In genomic region chr22:22558972-22559603, GRCh38 we compare ENCODE assay signal across 8 cellular contexts. TPM values are rescaled to one million over a fixed set of nuclear protein-coding genes. Genes with fewer than 3 reads are reported as not detected.
A peak's percentile ranks its signal among the peaks of the same experiment; 100 is the strongest.
DNase-seq lines count a peak whose midpoint lies in the region; ATAC-seq, FAIRE-seq and TF ChIP-seq lines count a peak whose summit lies in the region.

TSS of gene PRAME (minus strand) at chr22:22559265. CDS start at chr22:22556832, 2,433 bp downstream.

- no peaks in the 10 kb centered on the region for H3K36me3 Mint-ChIP-seq in activated CD4-positive, alpha-beta T cell treated with anti-CD3 and anti-CD28 coated beads, Interleukin-2, amount 10 ng/mL, durations not matched to agents 7 days and 5 days (ENCODE audit: low read depth)

- no peak for TF ChIP-seq POLR2A in H1 (IDR thresholded peaks at IDR 0.05; ENCODE audit: control extremely low read depth in 1 of 2, low read depth in 2 of 2, low read length in 2 of 2)

- H2BK15ac ChIP-seq in H1 (ENCODE audit: low read length) (no peak within 1 kb of the TSS), neuronal stem cell (ENCODE audit: low read length) (no peak within 1 kb of the TSS)

- no peaks in the 10 kb centered on the region for H3K9me3 Mint-ChIP-seq in activated CD4-positive, alpha-beta T cell treated with anti-CD3 and anti-CD28 coated beads, Interleukin-2, amount 10 ng/mL, durations not matched to agents 7 days and 5 days

- H2AK5ac ChIP-seq in H1 (ENCODE audit: low read depth, low read length) = no peak within 1 kb of the TSS
- H2AK5ac ChIP-seq in neuronal stem cell (ENCODE audit: low read depth, low read length) = no peak within 1 kb of the TSS

- H3K56ac ChIP-seq in H1 (replicated peaks; ENCODE audit: insufficient read length, low read depth, low read length) = no peak within 1 kb of the TSS

- ATAC-seq in HG03196 (IDR thresholded peaks at IDR 0.05; ENCODE audit: unreplicated experiment) (no peak), GM19455 (IDR thresholded peaks at IDR 0.05; ENCODE audit: unreplicated experiment) (no peak)

- POLR2A ChIA-PET in HEK293T (lab: Yijun Ruan, JAX) = no interaction called here
- POLR2A ChIA-PET in activated CD4-positive, alpha-beta T cell treated with anti-CD3 and anti-CD28 coated beads, Interleukin-2, amount 10 ng/mL, durations not matched to agents 7 days and 5 days (lab: Charles Lee) = no interaction called here
- POLR2A ChIA-PET in H1 (lab: Charles Lee; ENCODE audit: partially characterized antibody) = no interaction called here

- H3K18ac ChIP-seq in H1 (ENCODE audit: extremely low read depth, low read length) = no peak within 1 kb of the TSS
- peak within 1 kb of the TSS; percentile 64 for H3K18ac ChIP-seq in neuronal stem cell (ENCODE audit: low read length)

- no peak for TF ChIP-seq EP300 in H1 (IDR thresholded peaks at IDR 0.05; ENCODE audit: borderline replicate concordance in 1 of 2, low read depth in 2 of 2, low read length in 2 of 2)

- no peak within 1 kb of the TSS for H3K27ac Mint-ChIP-seq in activated CD4-positive, alpha-beta T cell treated with anti-CD3 and anti-CD28 coated beads, Interleukin-2, amount 10 ng/mL, durations not matched to agents 7 days and 5 days

- no peaks in the 10 kb centered on the region for H3K79me2 ChIP-seq in H1 (ENCODE audit: control insufficient read depth in 1 of 2, insufficient read depth in 2 of 2, low read length in 2 of 2)

- WGBS in H1 (ENCODE audit: extremely low coverage in 1 of 2, insufficient coverage in 1 of 2, insufficient read length in 1 of 2, insufficient replicate concordance in 2 of 2, low coverage in 1 of 2, low lambda C conversion rate in 2 of 2, missing lambda C conversion rate in 1 of 2), 2 experiments = 46% methylated on average over 22 of the region's 32 CpGs; no CpG with 5 or more reads in 1 of the 2 experiments
- WGBS in neuronal stem cell (ENCODE audit: extremely low coverage in 2 of 2, insufficient read length in 2 of 2, insufficient replicate concordance in 1 of 2), 2 donors = no CpG with 5 or more reads among the region's 32 CpGs

- no peak within 1 kb of the TSS for H3K4me3 Mint-ChIP-seq in activated CD4-positive, alpha-beta T cell treated with anti-CD3 and anti-CD28 coated beads, Interleukin-2, amount 10 ng/mL, durations not matched to agents 7 days and 5 days

- H3K4me1 ChIP-seq in H1 (replicated peaks in 1 of 4; ENCODE audit: control insufficient read depth in 3 of 4, insufficient read depth in 4 of 4, low read length in 3 of 4) (no peaks in the 10 kb centered on the region), neuronal stem cell (ENCODE audit: control insufficient read depth in 2 of 2, insufficient read depth in 1 of 2, low read depth in 1 of 2, low read length in 2 of 2) (no peaks in the 10 kb centered on the region)

- H3K9ac ChIP-seq in H1 (replicated peaks in 1 of 4; ENCODE audit: extremely low read depth in 1 of 4, low read depth in 3 of 4, low read length in 3 of 4) (no peak within 1 kb of the TSS), neuronal stem cell (ENCODE audit: low read depth, low read length, poor library complexity) (no peak within 1 kb of the TSS)

- no peaks in the 10 kb centered on the region for H3K27me3 Mint-ChIP-seq in activated CD4-positive, alpha-beta T cell treated with anti-CD3 and anti-CD28 coated beads, Interleukin-2, amount 10 ng/mL, durations not matched to agents 7 days and 5 days

- H3K14ac ChIP-seq in H1 (ENCODE audit: insufficient read length) (no peak within 1 kb of the TSS), neuronal stem cell (ENCODE audit: low read length) (no peak within 1 kb of the TSS)

- no peak within 1 kb of the TSS for H3K4me2 ChIP-seq in H1 (ENCODE audit: insufficient read depth in 1 of 2, low read depth in 2 of 2, low read length in 2 of 2)
- H3K4me2 ChIP-seq in neuronal stem cell (ENCODE audit: insufficient read depth, low read length, poor library complexity, severe bottlenecking) = no peak within 1 kb of the TSS

- H3K4ac ChIP-seq in H1 (replicated peaks; ENCODE audit: insufficient read length, low read depth, low read length) = no peak within 1 kb of the TSS
- no peak within 1 kb of the TSS for H3K4ac ChIP-seq in neuronal stem cell (ENCODE audit: low read length)

- H4K5ac ChIP-seq in H1 (ENCODE audit: insufficient read length, low read depth, low read length) = no peak within 1 kb of the TSS

- no peak within 1 kb of the TSS for H4K8ac ChIP-seq in H1 (ENCODE audit: extremely low read depth, insufficient read depth, low read length)
- H4K8ac ChIP-seq in neuronal stem cell (ENCODE audit: low read depth, low read length) = no peak within 1 kb of the TSS

- H3K9me3 ChIP-seq in H1 (ENCODE audit: insufficient read depth in 2 of 2, low read depth in 1 of 2, low read length in 1 of 2) (peaks cover 18 to 39% of the 10 kb centered on the region in 2 experiments), neuronal stem cell (replicated peaks in 1 of 2; ENCODE audit: control insufficient read depth in 2 of 2, insufficient read depth in 1 of 2, low read depth in 1 of 2, low read length in 2 of 2) (peaks cover 0 to 11% of the 10 kb centered on the region in 2 donors)

- no peak within 1 kb of the TSS for H2BK20ac ChIP-seq in H1 (ENCODE audit: low read length)

- peak; percentile 97 for DNase-seq in HEK293T (ENCODE audit: extremely low spot score)
- peak; percentile 63 for DNase-seq in NCI-H774 (lab: John Stamatoyannopoulos, UW)
- peak; percentile 82 for DNase-seq in activated CD4-positive, alpha-beta T cell treated with anti-CD3 and anti-CD28 coated beads, Interleukin-2, amount 10 ng/mL, durations not matched to agents 7 days and 5 days
- DNase-seq in H1 (ENCODE audit: low read depth in 1 of 2, low spot score in 2 of 2) = peak; percentile 34 to 96
- peak; percentile 12 for DNase-seq in neuronal stem cell (ENCODE audit: low spot score)

- peak; percentile 24 to 52 for TF ChIP-seq RAD21 in H1 (IDR thresholded peaks at IDR 0.05 in 1 of 2, conservative IDR thresholded peaks at IDR 0.05 in 1 of 2; ENCODE audit: low read depth in 2 of 2, low read length in 2 of 2)

- CTCF ChIA-PET in HEK293T (lab: Yijun Ruan, JAX) (interaction anchor here (0.7 to 1.0 kb wide), 2 partner anchors 28 to 31 kb away, joined by 4 to 5 read pairs; no protein-coding TSS in a partner anchor), H1 (lab: Charles Lee; ENCODE audit: partially characterized antibody) (interaction anchor here (0.7 to 1.0 kb wide), 4 partner anchors 22 to 504 kb away, joined by 3 to 6 read pairs (median 4); no protein-coding TSS in a partner anchor)
- CTCF ChIA-PET in activated CD4-positive, alpha-beta T cell treated with anti-CD3 and anti-CD28 coated beads, Interleukin-2, amount 10 ng/mL, durations not matched to agents 7 days and 5 days (lab: Charles Lee) = interaction anchor here (1.0 to 1.4 kb wide), 4 partner anchors 8 to 85 kb away, joined by 3 to 5 read pairs (median 4); no protein-coding TSS in a partner anchor

- no peak within 1 kb of the TSS for H2BK12ac ChIP-seq in H1 (ENCODE audit: low read depth, low read length)
- H2BK12ac ChIP-seq in neuronal stem cell (ENCODE audit: low read length) = no peak within 1 kb of the TSS

- H3K27me3 ChIP-seq in H1 (replicated peaks in 1 of 4; ENCODE audit: control insufficient read depth in 3 of 4, extremely low read depth in 1 of 4, insufficient read depth in 3 of 4, low read length in 3 of 4) (peaks cover 4 to 31% (median 12%) of the 10 kb centered on the region in 4 experiments), neuronal stem cell (ENCODE audit: control insufficient read depth in 3 of 3, insufficient read depth in 3 of 3, low read depth in 1 of 3, low read length in 3 of 3) (peaks cover 0 to 3% (median 0%) of the 10 kb centered on the region in 3 experiments)

- H2BK120ac ChIP-seq in H1 (replicated peaks; ENCODE audit: low read depth, low read length) = no peak within 1 kb of the TSS
- no peak within 1 kb of the TSS for H2BK120ac ChIP-seq in neuronal stem cell (ENCODE audit: low read depth, low read length)

- H3K23me2 ChIP-seq in H1 (ENCODE audit: low read depth, low read length) = no peaks in the 10 kb centered on the region

- H2AFZ ChIP-seq in H1 (ENCODE audit: low read length) (no peak within 1 kb of the TSS; the same call in 1 of the 2 replicates), neuronal stem cell (ENCODE audit: low read length) (no peak within 1 kb of the TSS)

- no peak for FAIRE-seq in H1 (lab: Jason Lieb, UNC)

- H4K91ac ChIP-seq in H1 (replicated peaks; ENCODE audit: insufficient read length, low read length) = no peak within 1 kb of the TSS
- no peak within 1 kb of the TSS for H4K91ac ChIP-seq in neuronal stem cell (ENCODE audit: low read depth, low read length, poor library complexity)

- peaks cover 4% of the 10 kb centered on the region for H3K4me1 Mint-ChIP-seq in activated CD4-positive, alpha-beta T cell treated with anti-CD3 and anti-CD28 coated beads, Interleukin-2, amount 10 ng/mL, durations not matched to agents 7 days and 5 days

- H2BK5ac ChIP-seq in H1 (ENCODE audit: low read depth, low read length) = no peak within 1 kb of the TSS
- no peak within 1 kb of the TSS for H2BK5ac ChIP-seq in neuronal stem cell (ENCODE audit: low read length)

- no peak within 1 kb of the TSS for H3K4me3 ChIP-seq in H1 (ENCODE audit: extremely low read depth in 1 of 4, insufficient read depth in 2 of 4, low read depth in 3 of 4, low read length in 4 of 4)
- H3K4me3 ChIP-seq in neuronal stem cell (ENCODE audit: low read length in 2 of 2) = no peak within 1 kb of the TSS

- H3K79me1 ChIP-seq in H1 (ENCODE audit: low read depth, low read length) (no peaks in the 10 kb centered on the region), neuronal stem cell (ENCODE audit: low read depth, low read length) (peaks cover 2% of the 10 kb centered on the region)

- peak; percentile 99 for TF ChIP-seq CTCF in C4-2B (conservative IDR thresholded peaks at IDR 0.05)
- peak; percentile 91 to 100 (median 96) for TF ChIP-seq CTCF in H1 (IDR thresholded peaks at IDR 0.05; ENCODE audit: control extremely low read depth in 1 of 3, insufficient read depth in 1 of 3, low read depth in 1 of 3, low read length in 3 of 3)

- H3K36me3 ChIP-seq in H1 (ENCODE audit: control insufficient read depth in 2 of 4, insufficient read depth in 4 of 4, low read length in 3 of 4) (no peaks in the 10 kb centered on the region), neuronal stem cell (replicated peaks in 1 of 2; ENCODE audit: control insufficient read depth in 2 of 2, insufficient read depth in 2 of 2, low read length in 2 of 2) (no peaks in the 10 kb centered on the region)

- no peaks in the 10 kb centered on the region for H4K20me1 ChIP-seq in H1 (replicated peaks in 1 of 2; ENCODE audit: control insufficient read depth in 1 of 2, insufficient read depth in 2 of 2, low read length in 2 of 2)

- peak within 1 kb of the TSS; percentile 87 for H3K27ac ChIP-seq in C4-2B
- H3K27ac ChIP-seq in H1 (ENCODE audit: low read depth, low read length) = no peak within 1 kb of the TSS
- no peak within 1 kb of the TSS for H3K27ac ChIP-seq in neuronal stem cell (replicated peaks; ENCODE audit: low read length)

- H3K23ac ChIP-seq in H1 (ENCODE audit: insufficient read length) (no peak within 1 kb of the TSS), neuronal stem cell (ENCODE audit: low read depth, low read length, poor library complexity) (peak within 1 kb of the TSS; percentile 100)

RNA-seq across cellular contexts. Expression of gene PRAME, which starts in this region (rescaled TPM):
- not detected for total RNA-seq in activated CD4-positive, alpha-beta T cell treated with anti-CD3 and anti-CD28 coated beads, Interleukin-2, amount 10 ng/mL, durations not matched to agents 7 days and 5 days
- 0.46 and 1.1 TPM in 2 replicates for total RNA-seq in H1 (2021; fragmentation: NEBNext Ultra II Directional; extraction: Animal tissue kit (Norgen Biotek cat#: 25700))
- polyA plus RNA-seq in H1 (2011; rRNA removed) = 0.15 and 0.36 TPM in 2 replicates
- polyA plus RNA-seq in H1 (2011; cell fraction: cytosol; rRNA removed) = 0.30 TPM
- 0.61 TPM for polyA plus RNA-seq in H1 (2011; cell fraction: nucleus; rRNA removed)
- polyA plus RNA-seq in H1 (2012, experiment 1 of 2) = 0.13 to 0.27 TPM in 2 of 4 replicates, not detected in the others
- not detected for polyA plus RNA-seq in H1 (2012, experiment 2 of 2)
- polyA plus RNA-seq in H1 (2013, experiment 1 of 2) = 0.06 TPM
- polyA plus RNA-seq in H1 (2013, experiment 2 of 2) = 0.06 TPM
- polyA minus RNA-seq in H1 (2011; rRNA and poly(A)+ RNA removed) = 0.15 and 0.41 TPM in 2 replicates
- 3.6 TPM for polyA minus RNA-seq in H1 (2011; cell fraction: cytosol; rRNA and poly(A)+ RNA removed)
- 0.40 TPM for polyA minus RNA-seq in H1 (2011; cell fraction: nucleus; rRNA and poly(A)+ RNA removed)
- polyA plus RNA-seq in neuronal stem cell (2013, experiment 1 of 2) = 0.07 TPM
- polyA plus RNA-seq in neuronal stem cell (2013, experiment 2 of 2) = 0.07 TPM

Comparison
In these comparisons a context has a peak if more than half of its experiments do, and no peak if none do; other contexts are left out.
1. Peak in DNase-seq in activated CD4-positive, alpha-beta T cell treated with anti-CD3 and anti-CD28 coated beads, Interleukin-2, amount 10 ng/mL, durations not matched to agents 7 days and 5 days; RNA of the gene not detected or under 1 TPM.
2. DNase-seq: peak in every context shown above with its lines; median percentile 97 in HEK293T; 82 in activated CD4-positive, alpha-beta T cell treated with anti-CD3 and anti-CD28 coated beads, Interleukin-2, amount 10 ng/mL, durations not matched to agents 7 days and 5 days; 65 in H1; 63 in NCI-H774; 12 in neuronal stem cell.